ENCODE assay signal across 16 cellular contexts in the genomic region with DNA sequence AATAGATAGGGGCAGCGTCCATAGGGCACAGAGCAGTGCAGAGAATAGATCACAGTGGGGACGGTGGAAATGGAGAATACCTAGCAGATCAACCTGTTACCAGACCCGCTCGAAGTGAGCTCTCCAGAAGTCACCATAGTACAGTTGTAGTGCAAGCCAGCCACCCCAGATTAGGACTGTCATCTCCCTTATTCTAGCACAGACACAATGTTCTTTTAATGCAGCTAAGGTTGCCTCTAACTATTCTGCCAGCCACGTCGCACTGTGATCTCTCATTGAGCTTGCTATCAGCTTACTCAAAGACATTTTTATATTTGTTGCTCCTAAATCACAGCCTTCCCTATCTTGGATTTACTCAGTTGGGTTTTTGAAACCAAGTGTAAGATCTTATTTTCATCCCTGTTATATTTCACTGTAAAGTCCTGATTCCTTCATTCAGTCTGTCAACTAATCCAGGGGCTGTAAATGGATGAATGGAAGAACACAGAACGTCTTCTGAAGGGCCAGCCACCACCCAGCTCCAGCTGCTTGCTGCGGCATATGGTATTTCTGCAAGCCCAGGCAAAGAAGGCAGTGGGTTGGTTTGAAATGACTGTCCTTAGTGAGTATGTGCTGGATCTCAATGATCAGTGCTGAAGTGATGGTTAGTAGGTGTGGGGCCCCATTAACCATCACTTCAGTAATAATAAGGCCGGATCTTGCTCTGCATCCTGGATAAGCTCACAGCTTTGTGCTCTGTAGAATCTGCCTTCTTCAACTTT. TPM values are rescaled to one million over a fixed set of nuclear protein-coding genes. Genes with fewer than 3 reads are reported as not detected.
"Had no signal": no experiment of that assay in that cellular context is flagged by ENCODE, and none has a peak within 500 bp of the region (broad histone marks: within the 10 kb centered on the region; RNA-seq: fewer than 3 reads in every experiment).

No MANE protein-coding gene starts in this region.

- H3K27ac ChIP-seq: coronary artery, pancreas, SK-N-MC had no signal

- H3K9me3 Mint-ChIP-seq: activated naive CD4-positive, alpha-beta T cell treated with anti-CD3 and anti-CD28 coated beads for 36 hours; immature natural killer cell; stimulated activated effector memory CD8-positive, alpha-beta T cell treated with anti-CD3 and anti-CD28 coated beads, Interleukin-12 subunit alpha, Interleukin-12 subunit beta, amount 100 ng/mL, for 72 hours had no signal

- H3K4me1 Mint-ChIP-seq: activated T-helper 17 cell treated with anti-CD3 and anti-CD28 coated beads, Interleukin-2, amount 50 U/mL, for 72 hours had no signal

- H3K4me3 ChIP-seq: coronary artery, mucosa of descending colon, pancreas, SK-N-MC, tibial nerve had no signal

- DNase-seq: activated CD4-positive, alpha-beta T cell treated with anti-CD3 and anti-CD28 coated beads for 48 hours; activated CD8-positive, alpha-beta memory T cell treated with anti-CD3 and anti-CD28 coated beads for 24 hours; activated naive CD4-positive, alpha-beta T cell treated with anti-CD3 and anti-CD28 coated beads for 36 hours; caudate nucleus; effector CD4-positive, alpha-beta T cell; immature natural killer cell; left colon; mucosa of descending colon; pancreas; small intestine; T-helper 1 cell had no signal

- H3K9me3 ChIP-seq: mucosa of descending colon, pancreas, tibial nerve had no signal

- H3K27ac Mint-ChIP-seq: activated naive CD4-positive, alpha-beta T cell treated with anti-CD3 and anti-CD28 coated beads for 36 hours; activated T-helper 17 cell treated with anti-CD3 and anti-CD28 coated beads, Interleukin-2, amount 50 U/mL, for 72 hours; immature natural killer cell; stimulated activated effector memory CD8-positive, alpha-beta T cell treated with anti-CD3 and anti-CD28 coated beads, Interleukin-12 subunit alpha, Interleukin-12 subunit beta, amount 100 ng/mL, for 72 hours had no signal

- H3K27me3 ChIP-seq: pancreas, tibial nerve had no signal

- H3K4me3 Mint-ChIP-seq: activated naive CD4-positive, alpha-beta T cell treated with anti-CD3 and anti-CD28 coated beads for 36 hours; activated T-helper 17 cell treated with anti-CD3 and anti-CD28 coated beads, Interleukin-2, amount 50 U/mL, for 72 hours; immature natural killer cell; stimulated activated effector memory CD8-positive, alpha-beta T cell treated with anti-CD3 and anti-CD28 coated beads, Interleukin-12 subunit alpha, Interleukin-12 subunit beta, amount 100 ng/mL, for 72 hours had no signal

- H3K36me3 Mint-ChIP-seq: stimulated activated effector memory CD8-positive, alpha-beta T cell treated with anti-CD3 and anti-CD28 coated beads, Interleukin-12 subunit alpha, Interleukin-12 subunit beta, amount 100 ng/mL, for 72 hours had no signal

- ATAC-seq: activated T-helper 17 cell treated with anti-CD3 and anti-CD28 coated beads, Interleukin-2, amount 50 U/mL, for 72 hours; left colon; mucosa of descending colon; pancreas; stimulated activated effector memory CD8-positive, alpha-beta T cell treated with anti-CD3 and anti-CD28 coated beads, Interleukin-12 subunit alpha, Interleukin-12 subunit beta, amount 100 ng/mL, for 72 hours had no signal

- H3K36me3 ChIP-seq: pancreas had no signal

RNA-seq across cellular contexts. Expression of a gene that starts 3.4 kb away (rescaled TPM):
- polyA plus RNA-seq: immature natural killer cell had no signal
